Comparison of ENCODE assay signal across 9 cellular contexts in the genomic region with DNA sequence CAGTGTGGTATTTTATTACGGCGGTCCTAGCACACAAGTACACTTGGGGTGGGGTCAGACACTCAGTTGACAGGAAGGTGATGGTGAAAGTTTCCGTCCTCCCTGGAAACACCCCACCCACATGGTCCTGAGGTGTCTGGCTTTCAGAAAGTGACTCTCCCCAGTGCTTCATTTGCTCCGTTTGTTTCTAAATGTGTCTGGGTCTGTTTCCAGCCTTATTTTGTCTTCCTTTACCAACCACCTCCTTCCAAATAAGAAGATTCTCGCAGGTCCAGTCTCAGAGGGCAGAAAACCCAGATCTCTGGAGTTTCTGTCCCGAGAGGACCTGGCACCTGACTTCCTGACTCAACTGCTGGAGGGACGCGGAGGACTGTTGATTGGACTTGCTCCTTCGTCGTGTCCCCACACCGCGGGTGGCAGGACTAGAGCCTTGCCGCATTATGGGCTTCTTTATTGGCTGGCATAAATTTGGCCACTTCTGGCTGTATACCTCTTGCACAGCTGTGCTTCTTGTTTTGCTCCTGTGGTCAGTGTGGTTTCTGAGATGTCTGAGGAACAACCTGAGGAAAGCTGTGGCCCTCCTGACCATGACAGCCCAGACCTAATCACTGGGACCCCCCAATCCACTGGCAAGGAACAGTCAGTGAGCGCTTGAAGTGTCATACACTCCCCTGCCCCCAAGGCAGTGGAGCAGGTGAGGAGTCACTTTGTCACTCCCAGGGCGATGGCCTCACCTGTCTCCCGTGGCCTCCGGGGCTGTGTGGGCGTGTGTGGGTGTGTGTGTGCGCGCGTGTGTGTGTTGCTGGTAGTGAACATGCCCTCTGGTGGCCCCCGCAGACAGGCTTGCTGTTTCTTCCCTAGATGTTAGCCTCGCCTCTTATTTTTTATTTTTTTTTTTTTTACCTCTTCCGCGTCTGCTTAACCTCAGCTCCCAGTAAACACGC. TPM values are rescaled to one million over a fixed set of nuclear protein-coding genes. Genes with fewer than 3 reads are reported as not detected.
DNase-seq lines count a peak whose midpoint lies in the region; ATAC-seq, FAIRE-seq and TF ChIP-seq lines count a peak whose summit lies in the region.
"Had no signal": no experiment of that assay in that cellular context is flagged by ENCODE, and none has a peak within 500 bp of the region (broad histone marks: within the 10 kb centered on the region; RNA-seq: fewer than 3 reads in every experiment).

No MANE protein-coding gene starts in this region.

- H3K27ac ChIP-seq in Peyer's patch (peak overlapping the region in 3 of 4 donors; percentile 30 to 82 (median 79)), small intestine (ENCODE audit: low read depth in 1 of 2, low read length in 1 of 2) (peak overlapping the region in 1 of 2 donors; percentile 68)

- H3K27me3 ChIP-seq in Peyer's patch (no peaks in the 10 kb centered on the region), small intestine (ENCODE audit: control insufficient read depth in 2 of 2, insufficient read depth in 2 of 2, low read length in 2 of 2) (no peaks in the 10 kb centered on the region)

- no peak for FAIRE-seq in small intestine (lab: Jason Lieb, UNC)

- H3K36me3 ChIP-seq in Peyer's patch (no peaks in the 10 kb centered on the region), small intestine (ENCODE audit: control insufficient read depth in 2 of 2, insufficient read depth in 2 of 2, low read length in 2 of 2) (no peaks in the 10 kb centered on the region)

- DNase-seq in Peyer's patch, result peak in 2 of 3 donors; percentile 90 to 91
- peak; percentile 72 for DNase-seq in activated naive CD4-positive, alpha-beta T cell treated with anti-CD3 and anti-CD28 coated beads, Interleukin-2, amount 50 U/mL, for 16 hours
- DNase-seq in stimulated activated CD8-positive, alpha-beta memory T cell treated with anti-CD3 and anti-CD28 coated beads, Interleukin-12 subunit alpha, Interleukin-12 subunit beta, amount 100 ng/mL, for 24 hours (ENCODE audit: extremely low read depth), result peak; percentile 57
- no peak for DNase-seq in globus pallidus (ENCODE audit: low spot score)
- no peak for DNase-seq in SIG-M5 (lab: John Stamatoyannopoulos, UW)
- DNase-seq in small intestine, result no peak
- no peak for DNase-seq in NCI-H748 treated with DMSO at 0.1 percent for 48 hours (lab: John Stamatoyannopoulos, UW)

- WGBS in small intestine, 3 donors, result 57 to 68% (median 59%) methylated on average over 25 to 26 of the region's 26 CpGs

- peak; percentile 27 for ATAC-seq in GM21390 (IDR thresholded peaks at IDR 0.05; ENCODE audit: unreplicated experiment)
- ATAC-seq: Panc1 had no signal

- H3K4me3 ChIP-seq in Peyer's patch (peak overlapping the region in 1 of 4 donors; percentile 31), small intestine (ENCODE audit: low read depth in 1 of 2, low read length in 2 of 2) (no peak overlapping the region)

- H3K9me3 ChIP-seq in Peyer's patch, result no peaks in the 10 kb centered on the region
- no peaks in the 10 kb centered on the region for H3K9me3 ChIP-seq in small intestine (ENCODE audit: control insufficient read depth, low read depth)

- peak in 1 of 6 experiments; percentile 12 for TF ChIP-seq CTCF in Peyer's patch (IDR thresholded peaks at IDR 0.05)

- no peak for TF ChIP-seq POLR2A in Peyer's patch (IDR thresholded peaks at IDR 0.05)

- H3K4me1 ChIP-seq in Peyer's patch (peaks cover 0 to 6% (median 3%) of the 10 kb centered on the region in 4 donors), small intestine (ENCODE audit: control insufficient read depth in 2 of 2, insufficient read depth in 1 of 2, low read depth in 1 of 2, low read length in 1 of 2) (peaks cover 0 to 4% of the 10 kb centered on the region in 2 donors)

RNA-seq across cellular contexts. Expression of a gene that starts 45.6 kb away (rescaled TPM):
- total RNA-seq in Peyer's patch, result 10 to 100 TPM; 16.5 to 37.1 (median 23.2) TPM
- 10 to 100 TPM in 1 of 3 donors, 1 to 10 TPM in 2; 8.9 to 18.5 (median 9.8) TPM for polyA plus RNA-seq in small intestine

Comparison
In these comparisons a context has a peak if more than half of its experiments do, and no peak if none do; other contexts are left out.
1. DNase-seq: peak in Peyer's patch (2 of 3), activated naive CD4-positive, alpha-beta T cell treated with anti-CD3 and anti-CD28 coated beads, Interleukin-2, amount 50 U/mL, for 16 hours (single experiment) and stimulated activated CD8-positive, alpha-beta memory T cell treated with anti-CD3 and anti-CD28 coated beads, Interleukin-12 subunit alpha, Interleukin-12 subunit beta, amount 100 ng/mL, for 24 hours (single experiment); none in globus pallidus (single experiment), SIG-M5 (single experiment), small intestine (single experiment) and NCI-H748 treated with DMSO at 0.1 percent for 48 hours (single experiment).